19 cellular contexts compared by ENCODE assay signal in the genomic region with DNA sequence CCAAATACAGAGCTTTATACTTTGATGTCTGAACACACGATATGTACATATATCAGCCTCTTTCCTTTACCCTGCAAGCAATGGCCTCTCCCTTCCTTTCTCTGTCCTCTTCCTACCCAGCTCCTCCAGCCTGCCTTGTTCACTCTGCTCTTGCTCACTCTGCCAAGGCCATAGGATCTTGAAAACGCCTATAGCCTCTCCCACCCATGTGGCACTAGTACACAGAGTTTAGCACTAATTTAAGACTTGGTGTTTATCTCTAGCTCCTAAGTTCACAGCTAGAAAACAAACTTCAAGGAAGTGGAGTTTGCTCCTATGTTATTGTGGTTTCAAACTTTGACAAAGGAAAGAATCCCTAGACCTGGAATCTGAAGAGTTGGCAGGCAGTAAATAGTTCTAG.
DNase-seq lines count a peak whose midpoint lies in the region; ATAC-seq, FAIRE-seq and TF ChIP-seq lines count a peak whose summit lies in the region.
"Had no signal": no experiment of that assay in that cellular context is flagged by ENCODE, and none has a peak within 500 bp of the region (broad histone marks: within the 10 kb centered on the region; RNA-seq: fewer than 3 reads in every experiment).

No MANE protein-coding gene starts in this region.

- FAIRE-seq in small intestine (lab: Jason Lieb, UNC), result no peak
- FAIRE-seq: D721Med, GM12878 had no signal

- no peak overlapping the region for H3K9ac ChIP-seq in DND-41 (ENCODE audit: low read depth, low read length)

- H3K4me3 ChIP-seq in DND-41 (ENCODE audit: low read depth in 1 of 2, low read length in 2 of 2) (no peak overlapping the region), esophagus squamous epithelium (no peak overlapping the region), small intestine (ENCODE audit: low read depth in 1 of 2, low read length in 2 of 2) (no peak overlapping the region)
- H3K4me3 ChIP-seq: GM12878, MG63 had no signal

- H3K79me2 ChIP-seq in DND-41 (ENCODE audit: insufficient read depth, low read length), result no peaks in the 10 kb centered on the region

- H3K27me3 ChIP-seq in DND-41 (ENCODE audit: insufficient read depth, low read length, poor library complexity) (no peaks in the 10 kb centered on the region), esophagus squamous epithelium (no peaks in the 10 kb centered on the region), small intestine (ENCODE audit: control insufficient read depth in 2 of 2, insufficient read depth in 2 of 2, low read length in 2 of 2) (no peaks in the 10 kb centered on the region)
- H3K27me3 ChIP-seq: MG63 had no signal

- H3K4me2 ChIP-seq in DND-41 (ENCODE audit: insufficient read depth, low read length), result no peak overlapping the region

- TF ChIP-seq CTCF in DND-41 (IDR thresholded peaks at IDR 0.05; ENCODE audit: borderline replicate concordance, extremely low read depth, low read length, poor library complexity, severe bottlenecking) (no peak), esophagus squamous epithelium (IDR thresholded peaks at IDR 0.05) (no peak)

- H3K27me3 Mint-ChIP-seq in T-helper 17 cell, result peaks cover 4% of the 10 kb centered on the region

- intact Hi-C loops in esophagus squamous epithelium (cut with DNase I), result no loop called here

- WGBS in esophagus squamous epithelium, 2 donors, result 62 to 81% methylated on average over 2 of the region's 2 CpGs
- 23 to 58% (median 31%) methylated on average over 2 of the region's 2 CpGs for WGBS in small intestine, 3 donors

- H3K27ac Mint-ChIP-seq in T-helper 17 cell, result peak overlapping the region; percentile 10

- H3K27ac ChIP-seq in DND-41 (ENCODE audit: low read length), result no peak overlapping the region
- H3K27ac ChIP-seq in esophagus squamous epithelium, result peak overlapping the region; percentile 14 to 70 (median 52)
- H3K27ac ChIP-seq in small intestine (ENCODE audit: low read depth in 1 of 2, low read length in 1 of 2), result peak overlapping the region in 1 of 2 donors; percentile 3
- H3K27ac ChIP-seq: RWPE1 had no signal

- H3K4me1 ChIP-seq in DND-41 (ENCODE audit: insufficient read depth, low read length) (peaks cover 6% of the 10 kb centered on the region; the same call in 1 of the 2 replicates), esophagus squamous epithelium (peaks cover 0 to 58% (median 12%) of the 10 kb centered on the region in 3 donors), small intestine (ENCODE audit: control insufficient read depth in 2 of 2, insufficient read depth in 1 of 2, low read depth in 1 of 2, low read length in 1 of 2) (peaks cover 0 to 2% of the 10 kb centered on the region in 2 donors)

- peaks cover 3% of the 10 kb centered on the region for H3K36me3 Mint-ChIP-seq in T-helper 17 cell (ENCODE audit: low read depth)

- no peak for DNase-seq in DND-41
- DNase-seq in T-helper 17 cell, result no peak
- no peak for DNase-seq in esophagus squamous epithelium (lab: John Stamatoyannopoulos, UW)
- DNase-seq in small intestine, result peak; percentile 72
- no peak for DNase-seq in EL
- DNase-seq: GDM1, KBM-7, MG63, NCI-H1105 treated with DMSO at 0.1 percent for 48 hours, NCI-H1930, NCI-H446, NCI-H524 treated with DMSO at 0.1 percent for 48 hours, SHP77 treated with DMSO at 0.1 percent for 48 hours had no signal

- H3K4me1 Mint-ChIP-seq in T-helper 17 cell, result peaks cover 3% of the 10 kb centered on the region

- no peaks in the 10 kb centered on the region for H4K20me1 ChIP-seq in DND-41 (ENCODE audit: insufficient read depth, low read length)

- H3K36me3 ChIP-seq in DND-41 (ENCODE audit: insufficient read depth, low read length), result no peaks in the 10 kb centered on the region
- no peaks in the 10 kb centered on the region for H3K36me3 ChIP-seq in esophagus squamous epithelium
- no peaks in the 10 kb centered on the region for H3K36me3 ChIP-seq in small intestine (ENCODE audit: control insufficient read depth in 2 of 2, insufficient read depth in 2 of 2, low read length in 2 of 2)
- H3K36me3 ChIP-seq: MG63 had no signal

- no peaks in the 10 kb centered on the region for H3K9me3 ChIP-seq in DND-41 (ENCODE audit: insufficient read depth, low read length, severe bottlenecking)
- no peaks in the 10 kb centered on the region for H3K9me3 ChIP-seq in T-helper 17 cell (ENCODE audit: control insufficient read depth, low read length, poor library complexity, severe bottlenecking)
- H3K9me3 ChIP-seq in esophagus squamous epithelium, result no peaks in the 10 kb centered on the region
- H3K9me3 ChIP-seq in small intestine (ENCODE audit: control insufficient read depth, low read depth), result peaks cover 2% of the 10 kb centered on the region

- TF ChIP-seq POLR2A in esophagus squamous epithelium (IDR thresholded peaks at IDR 0.05) (no peak), GM18505 (IDR thresholded peaks at IDR 0.05; ENCODE audit: borderline replicate concordance, extremely low read depth, insufficient read depth, insufficient read length) (no peak)

- ATAC-seq in DND-41 (ENCODE audit: insufficient read depth, low read depth) (peak; percentile 27; the same call in 1 of the 3 replicates), T-helper 17 cell (no peak), GM21717 (IDR thresholded peaks at IDR 0.05; ENCODE audit: unreplicated experiment) (no peak), HG02970 (IDR thresholded peaks at IDR 0.05; ENCODE audit: low FRiP score, unreplicated experiment) (no peak), GM18505 (IDR thresholded peaks at IDR 0.05; ENCODE audit: unreplicated experiment) (no peak)
- ATAC-seq: GM12878 had no signal

- H3K4me3 Mint-ChIP-seq in T-helper 17 cell, result peak overlapping the region; percentile 25

- no peak overlapping the region for H2AFZ ChIP-seq in DND-41 (ENCODE audit: low read depth, low read length)
